Comparison of ENCODE assay signal across 1 cellular context in genomic region chr10:15433850-15434537, GRCh38.
A peak's percentile ranks its signal among the peaks of the same experiment; 100 is the strongest.
TF ChIP-seq lines count a peak whose summit lies in the region.

No MANE protein-coding gene starts in this region.

TF ChIP-seq in K562, 482 proteins besides CTCF, POLR2A, EP300 and RAD21 (continued from another document and continues in another):
- TF ChIP-seq ZBTB40 (IDR thresholded peaks at IDR 0.05) (0 out of 2 replicates have a peak, but pooled peaks have one; percentile 36), ZBTB40 (CRISPR knock-in tag; IDR thresholded peaks at IDR 0.05) (no peak), KHSRP (IDR thresholded peaks at IDR 0.05) (peak; percentile 59; the same call in 1 of the 2 replicates), PHTF2 (CRISPR knock-in tag; IDR thresholded peaks at IDR 0.05) (no peak), THRAP3 (IDR thresholded peaks at IDR 0.05; ENCODE audit: borderline replicate concordance) (peak; percentile 92), NKRF (IDR thresholded peaks at IDR 0.05; ENCODE audit: borderline replicate concordance) (peak; percentile 69; the same call in 1 of the 2 replicates), IRF2 (CRISPR knock-in tag; IDR thresholded peaks at IDR 0.05) (no peak), GATA2 (CRISPR knock-in tag; IDR thresholded peaks at IDR 0.05) (peak; percentile 48; the same call in 1 of the 2 replicates), SUPT5H (IDR thresholded peaks at IDR 0.05) (0 out of 2 replicates have a peak, but pooled peaks have one; percentile 30), ATF1 (CRISPR knock-in tag; IDR thresholded peaks at IDR 0.05) (no peak), ATF1 (tag; IDR thresholded peaks at IDR 0.05) (no peak; the same call in 1 of the 2 replicates), ZEB2 (IDR thresholded peaks at IDR 0.05) (peak; percentile 74), LEF1 (IDR thresholded peaks at IDR 0.05) (0 out of 2 replicates have a peak, but pooled peaks have one; percentile 32), ARHGAP35 (IDR thresholded peaks at IDR 0.05; ENCODE audit: partially characterized antibody) (peak; percentile 82), ESRRB (CRISPR knock-in tag; IDR thresholded peaks at IDR 0.05; ENCODE audit: borderline replicate concordance) (no peak), GTF2F1 (IDR thresholded peaks at IDR 0.05; ENCODE audit: low read depth, low read length) (no peak), TCF7 (IDR thresholded peaks at IDR 0.05; ENCODE audit: borderline replicate concordance) (no peak), MCM7 (IDR thresholded peaks at IDR 0.05) (peak; percentile 61 to 83; a peak in 1 of 4 replicates), RBM39 (optimal IDR thresholded peaks at IDR 0.05; ENCODE audit: low read depth, low read length) (peak; percentile 95), NRF1 (conservative IDR thresholded peaks at IDR 0.05 in 1 of 2, IDR thresholded peaks at IDR 0.05 in 1 of 2) (no peak), GATAD2A (IDR thresholded peaks at IDR 0.05) (peak; percentile 92; the same call in 1 of the 2 replicates), ASH1L (IDR thresholded peaks at IDR 0.05; ENCODE audit: borderline replicate concordance, low read depth, partially characterized antibody) (peak; percentile 54), KAT7 (CRISPR knock-in tag; IDR thresholded peaks at IDR 0.05; ENCODE audit: borderline replicate concordance) (no peak), SMARCA5 (IDR thresholded peaks at IDR 0.05) (peak; percentile 78; the same call in 1 of the 2 replicates), DACH1 (IDR thresholded peaks at IDR 0.05; ENCODE audit: partially characterized antibody) (no peak), MAZ (CRISPR knock-in tag; conservative IDR thresholded peaks at IDR 0.05 in 1 of 2, IDR thresholded peaks at IDR 0.05 in 1 of 2) (0 out of 4 replicates have a peak, but pooled peaks of 1 of the 2 experiments have one; percentile 28), ARNT (IDR thresholded peaks at IDR 0.05) (peak; percentile 83 to 92), ZNF280B (CRISPR knock-in tag; IDR thresholded peaks at IDR 0.05) (no peak), RCOR1 (IDR thresholded peaks at IDR 0.05; ENCODE audit: borderline replicate concordance in 1 of 2, low read depth in 2 of 2, low read length in 2 of 2) (no peak), SMARCA4 (IDR thresholded peaks at IDR 0.05) (peak; percentile 74; the same call in 1 of the 2 replicates), ZNF699 (CRISPR knock-in tag; IDR thresholded peaks at IDR 0.05; ENCODE audit: insufficient replicate concordance) (no peak), ZKSCAN1 (IDR thresholded peaks at IDR 0.05; ENCODE audit: low read depth, low read length) (no peak), ZNF507 (tag; conservative IDR thresholded peaks at IDR 0.05) (no peak), MEF2D (tag; conservative IDR thresholded peaks at IDR 0.05; ENCODE audit: low read depth) (peak; percentile 66; the same call in 1 of the 2 replicates), PBX2 (CRISPR knock-in tag; IDR thresholded peaks at IDR 0.05; ENCODE audit: low read depth) (no peak), PBX2 (tag; conservative IDR thresholded peaks at IDR 0.05; ENCODE audit: low read depth) (0 out of 2 replicates have a peak, but pooled peaks have one; percentile 32), BRF2 (IDR thresholded peaks at IDR 0.05; ENCODE audit: borderline replicate concordance, insufficient read depth, insufficient read length) (no peak), YBX1 (IDR thresholded peaks at IDR 0.05) (peak; percentile 86; the same call in 1 of the 2 replicates), HDAC2 (IDR thresholded peaks at IDR 0.05) (peak; percentile 60; the same call in 1 of the 2 replicates), PHF21A (IDR thresholded peaks at IDR 0.05; ENCODE audit: borderline replicate concordance, low read depth) (0 out of 2 replicates have a peak, but pooled peaks have one; percentile 17), NFRKB (IDR thresholded peaks at IDR 0.05; ENCODE audit: low read depth) (peak; percentile 77), KLF10 (CRISPR knock-in tag; IDR thresholded peaks at IDR 0.05) (no peak), BRF1 (IDR thresholded peaks at IDR 0.05; ENCODE audit: borderline replicate concordance, extremely low read depth, insufficient read length) (no peak), EGR1 (conservative IDR thresholded peaks at IDR 0.05) (peak; percentile 81), PHB2 (IDR thresholded peaks at IDR 0.05; ENCODE audit: low read depth) (peak; percentile 52; the same call in 1 of the 2 replicates), BCLAF1 (IDR thresholded peaks at IDR 0.05; ENCODE audit: borderline replicate concordance in 1 of 2, control insufficient read depth in 1 of 2, low read depth in 2 of 2, low read length in 1 of 2) (peak in 1 of 2 experiments; percentile 82; a peak in 1 of 4 replicates), MTA2 (IDR thresholded peaks at IDR 0.05; ENCODE audit: low read depth) (peak; percentile 64)
